In genomic region chr19:38635483-38636399, GRCh38 we compare ENCODE assay signal across 10 cellular contexts. TPM values are rescaled to one million over a fixed set of nuclear protein-coding genes. Genes with fewer than 3 reads are reported as not detected.
DNase-seq lines count a peak whose midpoint lies in the region; ATAC-seq and TF ChIP-seq lines count a peak whose summit lies in the region.
"Had no signal": no experiment of that assay in that cellular context is flagged by ENCODE, and none has a peak within 500 bp of the region (broad histone marks: within the 10 kb centered on the region; RNA-seq: fewer than 3 reads in every experiment).

No MANE protein-coding gene starts in this region.

- H3K4me2 ChIP-seq in GM23338, result no peak overlapping the region

- H3K27me3 Mint-ChIP-seq in GM23338 (ENCODE audit: insufficient read depth, low read depth, poor library complexity), result peaks cover 14% of the 10 kb centered on the region
- no peaks in the 10 kb centered on the region for H3K27me3 Mint-ChIP-seq in naive thymus-derived CD4-positive, alpha-beta T cell

- peak overlapping the region; percentile 44 for H3K27ac ChIP-seq in 22Rv1
- peak overlapping the region; percentile 73 for H3K27ac ChIP-seq in GM23338 (ENCODE audit: low read depth)
- peak overlapping the region; percentile 19 for H3K27ac ChIP-seq in angular gyrus (ENCODE audit: low read depth, low read length)
- peak overlapping the region; percentile 47 for H3K27ac ChIP-seq in naive thymus-derived CD4-positive, alpha-beta T cell (ENCODE audit: low read depth, low read length)
- H3K27ac ChIP-seq: SK-N-MC had no signal

- peaks cover 14% of the 10 kb centered on the region for H3K4me1 Mint-ChIP-seq in GM23338
- H3K4me1 Mint-ChIP-seq in naive thymus-derived CD4-positive, alpha-beta T cell, result peaks cover 14 to 45% (median 35%) of the 10 kb centered on the region in 7 donors

- H3K4me3 Mint-ChIP-seq in GM23338, result no peak overlapping the region
- H3K4me3 Mint-ChIP-seq in naive thymus-derived CD4-positive, alpha-beta T cell, result no peak overlapping the region

- no peaks in the 10 kb centered on the region for H3K9me3 Mint-ChIP-seq in GM23338
- no peaks in the 10 kb centered on the region for H3K9me3 Mint-ChIP-seq in naive thymus-derived CD4-positive, alpha-beta T cell

- H3F3A ChIP-seq in GM23338 (replicated peaks; ENCODE audit: low read depth), result peaks cover 16% of the 10 kb centered on the region

- POLR2A ChIA-PET in naive thymus-derived CD4-positive, alpha-beta T cell (lab: Charles Lee), result interaction anchor here (1.0 to 3.2 kb wide), 4 partner anchors 16 to 233 kb away, joined by 3 to 17 read pairs (median 10); partner anchors contain the start of genes EIF3K, FAM98C and MAP4K1

- no peak overlapping the region for H2AFZ ChIP-seq in GM23338

- peak overlapping the region; percentile 78 for H3K27ac Mint-ChIP-seq in GM23338
- H3K27ac Mint-ChIP-seq in naive thymus-derived CD4-positive, alpha-beta T cell, result peak overlapping the region in 1 of 9 donors; percentile 86

- H3K79me2 ChIP-seq in GM23338 (replicated peaks; ENCODE audit: insufficient read depth), result no peaks in the 10 kb centered on the region

- H3K9me3 ChIP-seq in naive thymus-derived CD4-positive, alpha-beta T cell (ENCODE audit: control insufficient read depth in 2 of 3, low read length in 3 of 3), result no peaks in the 10 kb centered on the region

- CTCF ChIA-PET in naive thymus-derived CD4-positive, alpha-beta T cell (lab: Charles Lee), result interaction anchor here (0.6 to 2.8 kb wide), 14 partner anchors 11 to 248 kb away, joined by 3 to 25 read pairs (median 4); partner anchors contain the start of genes ACTN4, EIF3K, FAM98C and GGN

- peaks cover 13% of the 10 kb centered on the region; the same call in 1 of the 2 replicates for H3K36me3 ChIP-seq in GM23338 (ENCODE audit: insufficient read depth)
- peaks cover 4 to 31% (median 5%) of the 10 kb centered on the region in 3 experiments for H3K36me3 ChIP-seq in naive thymus-derived CD4-positive, alpha-beta T cell (ENCODE audit: control insufficient read depth in 2 of 3, insufficient read depth in 3 of 3, low read length in 3 of 3)

- H3K36me3 Mint-ChIP-seq in GM23338 (ENCODE audit: low read depth), result peaks cover 61% of the 10 kb centered on the region
- peaks cover 0 to 26% (median 16%) of the 10 kb centered on the region in 5 donors for H3K36me3 Mint-ChIP-seq in naive thymus-derived CD4-positive, alpha-beta T cell

- H3K9me2 ChIP-seq in GM23338 (ENCODE audit: insufficient read depth), result no peaks in the 10 kb centered on the region

- no peak for DNase-seq in GM23338 (ENCODE audit: low spot score)
- no peak for DNase-seq in naive thymus-derived CD4-positive, alpha-beta T cell
- no peak for DNase-seq in foreskin melanocyte
- DNase-seq in NOMO-1 treated with dmso at 0.1 percent for 144 hours (lab: John Stamatoyannopoulos, UW; ENCODE audit: unreplicated experiment), result no peak
- no peak for DNase-seq in pons (ENCODE audit: low spot score)
- DNase-seq: aorta had no signal

- ATAC-seq in GM23338 (no peak), HG03097 (IDR thresholded peaks at IDR 0.05; ENCODE audit: low FRiP score, unreplicated experiment) (no peak)
- no peak for ATAC-seq in naive thymus-derived CD4-positive, alpha-beta T cell

- H3K4me3 ChIP-seq in GM23338, result no peak overlapping the region
- H3K4me3 ChIP-seq in naive thymus-derived CD4-positive, alpha-beta T cell (ENCODE audit: low read length), result no peak overlapping the region
- H3K4me3 ChIP-seq: SK-N-MC had no signal

- no peaks in the 10 kb centered on the region for H3K27me3 ChIP-seq in GM23338 (ENCODE audit: insufficient read depth)
- no peaks in the 10 kb centered on the region for H3K27me3 ChIP-seq in naive thymus-derived CD4-positive, alpha-beta T cell (ENCODE audit: control insufficient read depth in 2 of 2, insufficient read depth in 2 of 2, low read length in 2 of 2)

- H4K20me1 ChIP-seq in GM23338 (replicated peaks; ENCODE audit: insufficient read depth), result no peaks in the 10 kb centered on the region; the same call in 1 of the 2 replicates

- intact Hi-C loops in naive thymus-derived CD4-positive, alpha-beta T cell (cut with micrococcal nuclease), result loop anchor here (1.0 to 10.0 kb wide), 9 partner anchors 17 to 731 kb away; partner anchors contain the start of genes ECH1 (in 1 of the 2), EIF3K (in 1 of the 2), FAM98C (in 1 of the 2) and SIPA1L3 (in 1 of the 2)

- TF ChIP-seq CTCF in 22Rv1 (IDR thresholded peaks at IDR 0.05) (no peak), GM23338 (conservative IDR thresholded peaks at IDR 0.05; ENCODE audit: low read depth in 2 of 2) (no peak)

- H3K4me1 ChIP-seq in GM23338 (ENCODE audit: insufficient read depth), result peaks cover 4% of the 10 kb centered on the region; the same call in 1 of the 2 replicates
- H3K4me1 ChIP-seq in naive thymus-derived CD4-positive, alpha-beta T cell (ENCODE audit: control insufficient read depth in 2 of 2, insufficient read depth in 2 of 2, low read length in 2 of 2), result peaks cover 23 to 24% of the 10 kb centered on the region in 2 donors

TF ChIP-seq in GM23338, 12 proteins besides CTCF, POLR2A, EP300 and RAD21 (continues in another document):
- TF ChIP-seq CREB1 (CRISPR knock-in tag; IDR thresholded peaks at IDR 0.05; ENCODE audit: low read depth) (no peak), EZH2 (IDR thresholded peaks at IDR 0.05; ENCODE audit: low read depth, unreplicated experiment) (no peak), STAT1 (IDR thresholded peaks at IDR 0.05; ENCODE audit: unreplicated experiment) (no peak), NANOG (IDR thresholded peaks at IDR 0.05; ENCODE audit: borderline replicate concordance) (no peak)

RNA-seq across cellular contexts. Expression of gene ACTN4, which starts 11.7 kb away (rescaled TPM):
- 379 and 427 TPM in 2 replicates for total RNA-seq in GM23338 (2014; rRNA removed; shearing (Covaris generic))
- 54.6 and 68.9 TPM in 2 replicates for polyA plus RNA-seq in GM23338 (2016; fragmentation: Nextera tagmentation; extraction: Ambion mirVana)
- total RNA-seq in naive thymus-derived CD4-positive, alpha-beta T cell, result 100 to 1,000 TPM in 2 of 5 experiments, 10 to 100 TPM in 3; 49.2 to 355 (median 54.4) TPM
- polyA plus RNA-seq in naive thymus-derived CD4-positive, alpha-beta T cell, result 1 to 10 TPM; 2.8 to 3.9 TPM

RNA-seq across cellular contexts. Expression of gene EIF3K, which starts 16.8 kb away (rescaled TPM):
- total RNA-seq in GM23338 (2014; rRNA removed; shearing (Covaris generic)), result 509 and 527 TPM in 2 replicates
- polyA plus RNA-seq in GM23338 (2016; fragmentation: Nextera tagmentation; extraction: Ambion mirVana), result 215 and 226 TPM in 2 replicates
- total RNA-seq in naive thymus-derived CD4-positive, alpha-beta T cell, result 100 to 1,000 TPM; 294 to 405 (median 337) TPM
- 100 to 1,000 TPM; 424 to 437 TPM for polyA plus RNA-seq in naive thymus-derived CD4-positive, alpha-beta T cell

RNA-seq across cellular contexts. Expression of gene MAP4K1, which starts 18.0 kb away (rescaled TPM):
- total RNA-seq in GM23338 (2014; rRNA removed; shearing (Covaris generic)), result 7.7 and 11.8 TPM in 2 replicates
- polyA plus RNA-seq in GM23338 (2016; fragmentation: Nextera tagmentation; extraction: Ambion mirVana), result 42.8 and 44.6 TPM in 2 replicates
- total RNA-seq in naive thymus-derived CD4-positive, alpha-beta T cell, result 100 to 1,000 TPM; 200 to 287 (median 235) TPM
- polyA plus RNA-seq in naive thymus-derived CD4-positive, alpha-beta T cell, result 100 to 1,000 TPM in 1 of 2 donors, 10 to 100 TPM in 1; 79.0 to 120 TPM

Comparison
In these comparisons a context has a peak if more than half of its experiments do, and no peak if none do; other contexts are left out.
1. H3K27ac ChIP-seq: peak in every context shown above with its lines; median percentile 73 in GM23338; 47 in naive thymus-derived CD4-positive, alpha-beta T cell; 44 in 22Rv1; 19 in angular gyrus.
2. RNA of gene MAP4K1, which starts 18.0 kb away (total RNA-seq): 200 to 287 TPM in naive thymus-derived CD4-positive, alpha-beta T cell; 7.7 to 11.8 TPM in GM23338; every median in the first group is over 10 times any median in the second.